ENCODE assay signal across 26 cellular contexts in the genomic region with DNA sequence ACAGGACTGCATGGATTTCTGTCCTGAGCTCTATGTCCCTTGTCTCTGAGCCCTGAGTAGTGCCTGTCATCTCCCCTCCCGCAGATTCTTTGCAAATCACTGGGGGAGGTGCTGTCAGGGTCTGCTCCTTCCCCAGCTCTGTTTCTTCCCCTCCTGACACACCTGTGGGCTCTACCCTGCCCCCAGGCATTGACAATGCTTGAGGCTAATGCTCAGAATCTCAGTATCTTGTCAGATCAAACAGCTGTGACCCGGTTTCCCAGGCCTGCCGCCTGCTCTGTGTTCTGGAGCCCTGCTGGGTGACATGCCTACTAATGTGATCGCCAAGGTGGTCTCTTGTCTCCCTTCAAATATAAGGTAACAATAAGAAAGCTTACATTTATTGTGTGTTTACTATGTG.
"Had no signal": no experiment of that assay in that cellular context is flagged by ENCODE, and none has a peak within 500 bp of the region (broad histone marks: within the 10 kb centered on the region; RNA-seq: fewer than 3 reads in every experiment).

No MANE protein-coding gene starts in this region.

- H3K27me3 Mint-ChIP-seq: progenitor cell of endocrine pancreas; stimulated activated naive B cell treated with anti-CD40 and anti-IgM and Interleukin-4, amounts not matched to agents 10 μg/mL and 1 μg/mL and 100 μg/mL, for 72 hours; stimulated activated naive CD8-positive, alpha-beta T cell treated with anti-CD3 and anti-CD28 coated beads, Interleukin-15, Interleukin-2, amounts not matched to agents 100 ng/mL and 50 ng/mL, for 24 hours; type B pancreatic cell had no signal

- H3K27ac Mint-ChIP-seq: immature natural killer cell; mesothelial cell of epicardium; naive B cell; natural killer cell; nephron progenitor cell; neural progenitor cell; progenitor cell of endocrine pancreas; stimulated activated naive B cell treated with anti-CD40 and anti-IgM and Interleukin-4, amounts not matched to agents 10 μg/mL and 1 μg/mL and 100 μg/mL, for 72 hours; stimulated activated naive CD8-positive, alpha-beta T cell treated with anti-CD3 and anti-CD28 coated beads, Interleukin-15, Interleukin-2, amounts not matched to agents 100 ng/mL and 50 ng/mL, for 24 hours; type B pancreatic cell had no signal

- ATAC-seq: left colon; left lung; lower lobe of right lung; natural killer cell; right cardiac atrium; sciatic nerve; stimulated activated naive B cell treated with anti-CD40 and anti-IgM and Interleukin-4, amounts not matched to agents 10 μg/mL and 1 μg/mL and 100 μg/mL, for 72 hours had no signal

- DNase-seq: hypothalamus; immature natural killer cell; kidney; left colon; lower lobe of right lung; mammary epithelial cell; mesenchymal stem cell; naive B cell; natural killer cell; nephron progenitor cell; ovary; right cardiac atrium; stimulated activated CD4-positive, alpha-beta T cell treated with anti-CD3 and anti-CD28 coated beads, Interleukin-12 subunit alpha, Interleukin-12 subunit beta, amount 100 ng/mL, for 4 hours; stimulated activated CD4-positive, alpha-beta T cell treated with anti-CD3 and anti-CD28 coated beads, Interleukin-15, amount 100 ng/mL, for 24 hours; stimulated activated CD4-positive, alpha-beta T cell treated with anti-CD3 and anti-CD28 coated beads, Interleukin-2, amount 100 ng/mL, for 24 hours; stimulated activated CD4-positive, alpha-beta T cell treated with anti-CD3 and anti-CD28 coated beads, Interleukin-4, amount 100 ng/mL, for 1 hour; stimulated activated naive B cell treated with anti-CD40 and anti-IgM and Interleukin-4, amounts not matched to agents 10 μg/mL and 1 μg/mL and 100 μg/mL, for 72 hours; tibial artery; uterus had no signal

- H3K36me3 Mint-ChIP-seq: immature natural killer cell; mesothelial cell of epicardium; naive B cell; natural killer cell; neural progenitor cell; stimulated activated naive B cell treated with anti-CD40 and anti-IgM and Interleukin-4, amounts not matched to agents 10 μg/mL and 1 μg/mL and 100 μg/mL, for 72 hours; type B pancreatic cell had no signal

- H3K4me1 Mint-ChIP-seq: immature natural killer cell; mesothelial cell of epicardium; naive B cell; natural killer cell; stimulated activated naive B cell treated with anti-CD40 and anti-IgM and Interleukin-4, amounts not matched to agents 10 μg/mL and 1 μg/mL and 100 μg/mL, for 72 hours had no signal

- H3K4me3 Mint-ChIP-seq: immature natural killer cell; mesothelial cell of epicardium; naive B cell; natural killer cell; nephron progenitor cell; neural progenitor cell; stimulated activated naive B cell treated with anti-CD40 and anti-IgM and Interleukin-4, amounts not matched to agents 10 μg/mL and 1 μg/mL and 100 μg/mL, for 72 hours; stimulated activated naive CD8-positive, alpha-beta T cell treated with anti-CD3 and anti-CD28 coated beads, Interleukin-15, Interleukin-2, amounts not matched to agents 100 ng/mL and 50 ng/mL, for 24 hours; type B pancreatic cell had no signal

- H3K9me3 Mint-ChIP-seq: immature natural killer cell; natural killer cell; stimulated activated naive CD8-positive, alpha-beta T cell treated with anti-CD3 and anti-CD28 coated beads, Interleukin-15, Interleukin-2, amounts not matched to agents 100 ng/mL and 50 ng/mL, for 24 hours; type B pancreatic cell had no signal
